ENCODE assay signal across 1 cellular context in the genomic region with DNA sequence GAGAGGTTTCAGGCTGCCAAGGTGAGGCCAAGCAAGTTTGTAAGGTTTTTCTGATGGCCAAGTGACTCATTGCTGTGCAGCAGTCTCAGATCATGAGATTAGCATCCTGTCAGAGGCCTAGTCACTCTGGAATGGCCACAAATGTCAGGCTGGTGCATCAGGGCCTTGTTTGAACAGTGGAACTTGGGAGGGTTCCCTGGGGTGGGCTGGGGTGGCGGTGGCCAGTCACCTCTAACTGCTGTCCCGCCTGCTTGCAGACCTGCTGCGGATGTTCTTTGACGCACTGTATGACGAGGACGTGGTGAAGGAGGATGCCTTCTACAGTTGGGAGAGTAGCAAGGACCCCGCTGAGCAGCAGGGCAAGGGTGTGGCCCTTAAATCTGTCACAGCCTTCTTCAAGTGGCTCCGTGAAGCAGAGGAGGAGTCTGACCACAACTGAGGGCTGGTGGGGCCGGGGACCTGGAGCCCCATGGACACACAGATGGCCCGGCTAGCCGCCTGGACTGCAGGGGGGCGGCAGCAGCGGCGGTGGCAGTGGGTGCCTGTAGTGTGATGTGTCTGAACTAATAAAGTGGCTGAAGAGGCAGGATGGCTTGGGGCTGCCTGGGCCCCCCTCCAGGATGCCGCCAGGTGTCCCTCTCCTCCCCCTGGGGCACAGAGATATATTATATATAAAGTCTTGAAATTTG.
TF ChIP-seq lines count a peak whose summit lies in the region.

No MANE protein-coding gene starts in this region.

TF ChIP-seq in HEK293, 187 proteins besides CTCF, POLR2A, EP300 and RAD21 (continued from another document):
- TF ChIP-seq, protein P1, sequence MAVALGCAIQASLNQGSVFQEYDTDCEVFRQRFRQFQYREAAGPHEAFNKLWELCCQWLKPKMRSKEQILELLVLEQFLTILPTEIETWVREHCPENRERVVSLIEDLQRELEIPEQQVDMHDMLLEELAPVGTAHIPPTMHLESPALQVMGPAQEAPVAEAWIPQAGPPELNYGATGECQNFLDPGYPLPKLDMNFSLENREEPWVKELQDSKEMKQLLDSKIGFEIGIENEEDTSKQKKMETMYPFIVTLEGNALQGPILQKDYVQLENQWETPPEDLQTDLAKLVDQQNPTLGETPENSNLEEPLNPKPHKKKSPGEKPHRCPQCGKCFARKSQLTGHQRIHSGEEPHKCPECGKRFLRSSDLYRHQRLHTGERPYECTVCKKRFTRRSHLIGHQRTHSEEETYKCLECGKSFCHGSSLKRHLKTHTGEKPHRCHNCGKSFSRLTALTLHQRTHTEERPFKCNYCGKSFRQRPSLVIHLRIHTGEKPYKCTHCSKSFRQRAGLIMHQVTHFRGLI (tag by site-specific recombination; IDR thresholded peaks at IDR 0.05), result no peak
- TF ChIP-seq ZBTB21 (tag by site-specific recombination; IDR thresholded peaks at IDR 0.05) (peak; percentile 46; the same call in 1 of the 2 replicates), ZNF701 (tag by site-specific recombination; IDR thresholded peaks at IDR 0.05) (no peak), ZFP37 (tag by site-specific recombination; IDR thresholded peaks at IDR 0.05) (no peak), ZNF623 (tag by site-specific recombination; IDR thresholded peaks at IDR 0.05) (no peak), ZBTB8A (tag by site-specific recombination; IDR thresholded peaks at IDR 0.05) (no peak), ZBTB17 (tag by site-specific recombination; IDR thresholded peaks at IDR 0.05) (no peak; the same call in 1 of the 2 replicates), ZNF768 (tag by site-specific recombination; IDR thresholded peaks at IDR 0.05) (no peak), ZNF426 (tag by site-specific recombination; IDR thresholded peaks at IDR 0.05) (no peak), ZNF202 (tag by site-specific recombination; IDR thresholded peaks at IDR 0.05; ENCODE audit: borderline replicate concordance) (no peak), ZNF2 (tag by site-specific recombination; IDR thresholded peaks at IDR 0.05) (no peak), ZNF266 (tag by site-specific recombination; IDR thresholded peaks at IDR 0.05; ENCODE audit: low read depth) (no peak), ZNF837 (tag by site-specific recombination; IDR thresholded peaks at IDR 0.05) (no peak), ZNF658 (tag by site-specific recombination; IDR thresholded peaks at IDR 0.05) (no peak), FEZF1 (tag by site-specific recombination; IDR thresholded peaks at IDR 0.05) (no peak), ZBTB7A (tag by site-specific recombination; IDR thresholded peaks at IDR 0.05; ENCODE audit: low read depth) (no peak), ZSCAN16 (tag by site-specific recombination; IDR thresholded peaks at IDR 0.05) (no peak)
- TF ChIP-seq, protein P2, sequence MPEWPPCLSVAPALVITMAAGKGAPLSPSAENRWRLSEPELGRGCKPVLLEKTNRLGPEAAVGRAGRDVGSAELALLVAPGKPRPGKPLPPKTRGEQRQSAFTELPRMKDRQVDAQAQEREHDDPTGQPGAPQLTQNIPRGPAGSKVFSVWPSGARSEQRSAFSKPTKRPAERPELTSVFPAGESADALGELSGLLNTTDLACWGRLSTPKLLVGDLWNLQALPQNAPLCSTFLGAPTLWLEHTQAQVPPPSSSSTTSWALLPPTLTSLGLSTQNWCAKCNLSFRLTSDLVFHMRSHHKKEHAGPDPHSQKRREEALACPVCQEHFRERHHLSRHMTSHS (tag by site-specific recombination; IDR thresholded peaks at IDR 0.05), result no peak
- TF ChIP-seq, protein P3, sequence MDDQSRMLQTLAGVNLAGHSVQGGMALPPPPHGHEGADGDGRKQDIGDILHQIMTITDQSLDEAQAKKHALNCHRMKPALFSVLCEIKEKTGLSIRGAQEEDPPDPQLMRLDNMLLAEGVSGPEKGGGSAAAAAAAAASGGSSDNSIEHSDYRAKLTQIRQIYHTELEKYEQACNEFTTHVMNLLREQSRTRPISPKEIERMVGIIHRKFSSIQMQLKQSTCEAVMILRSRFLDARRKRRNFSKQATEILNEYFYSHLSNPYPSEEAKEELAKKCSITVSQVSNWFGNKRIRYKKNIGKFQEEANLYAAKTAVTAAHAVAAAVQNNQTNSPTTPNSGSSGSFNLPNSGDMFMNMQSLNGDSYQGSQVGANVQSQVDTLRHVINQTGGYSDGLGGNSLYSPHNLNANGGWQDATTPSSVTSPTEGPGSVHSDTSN (CRISPR knock-in tag; IDR thresholded peaks at IDR 0.05), result no peak
- TF ChIP-seq, protein P4, sequence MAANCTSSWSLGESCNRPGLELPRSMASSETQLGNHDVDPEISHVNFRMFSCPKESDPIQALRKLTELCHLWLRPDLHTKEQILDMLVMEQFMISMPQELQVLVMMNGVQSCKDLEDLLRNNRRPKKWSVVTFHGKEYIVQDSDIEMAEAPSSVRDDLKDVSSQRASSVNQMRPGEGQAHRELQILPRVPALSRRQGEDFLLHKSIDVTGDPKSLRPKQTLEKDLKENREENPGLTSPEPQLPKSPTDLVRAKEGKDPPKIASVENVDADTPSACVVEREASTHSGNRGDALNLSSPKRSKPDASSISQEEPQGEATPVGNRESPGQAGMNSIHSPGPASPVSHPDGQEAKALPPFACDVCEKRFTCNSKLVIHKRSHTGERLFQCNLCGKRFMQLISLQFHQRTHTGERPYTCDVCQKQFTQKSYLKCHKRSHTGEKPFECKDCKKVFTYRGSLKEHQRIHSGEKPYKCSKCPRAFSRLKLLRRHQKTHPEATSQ (tag by site-specific recombination; IDR thresholded peaks at IDR 0.05), result no peak
- TF ChIP-seq, protein P5, sequence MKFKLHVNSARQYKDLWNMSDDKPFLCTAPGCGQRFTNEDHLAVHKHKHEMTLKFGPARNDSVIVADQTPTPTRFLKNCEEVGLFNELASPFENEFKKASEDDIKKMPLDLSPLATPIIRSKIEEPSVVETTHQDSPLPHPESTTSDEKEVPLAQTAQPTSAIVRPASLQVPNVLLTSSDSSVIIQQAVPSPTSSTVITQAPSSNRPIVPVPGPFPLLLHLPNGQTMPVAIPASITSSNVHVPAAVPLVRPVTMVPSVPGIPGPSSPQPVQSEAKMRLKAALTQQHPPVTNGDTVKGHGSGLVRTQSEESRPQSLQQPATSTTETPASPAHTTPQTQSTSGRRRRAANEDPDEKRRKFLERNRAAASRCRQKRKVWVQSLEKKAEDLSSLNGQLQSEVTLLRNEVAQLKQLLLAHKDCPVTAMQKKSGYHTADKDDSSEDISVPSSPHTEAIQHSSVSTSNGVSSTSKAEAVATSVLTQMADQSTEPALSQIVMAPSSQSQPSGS (tag by site-specific recombination; IDR thresholded peaks at IDR 0.05; ENCODE audit: low read depth), result no peak
